ENCODE assay signal across 16 cellular contexts in genomic region chr6:31609519-31610406, GRCh38. TPM values are rescaled to one million over a fixed set of nuclear protein-coding genes. Genes with fewer than 3 reads are reported as not detected.
DNase-seq lines count a peak whose midpoint lies in the region; ATAC-seq and TF ChIP-seq lines count a peak whose summit lies in the region.
"Had no signal": no experiment of that assay in that cellular context is flagged by ENCODE, and none has a peak within 500 bp of the region (broad histone marks: within the 10 kb centered on the region; RNA-seq: fewer than 3 reads in every experiment).

No MANE protein-coding gene starts in this region.

- H4K20me1 ChIP-seq in GM23338 (replicated peaks; ENCODE audit: insufficient read depth), result no peaks in the 10 kb centered on the region

- no peak overlapping the region for H3K4me3 Mint-ChIP-seq in GM23338
- no peak overlapping the region for H3K4me3 Mint-ChIP-seq in activated T-cell treated with anti-CD3 and anti-CD28 coated beads, Interleukin-2, amount 50 U/mL, for 72 hours
- H3K4me3 Mint-ChIP-seq: activated CD4-positive, alpha-beta T cell treated with anti-CD3 and anti-CD28 coated beads, Interleukin-2, amount 10 ng/mL, durations not matched to agents 7 days and 5 days; neural progenitor cell had no signal

- peaks cover 9% of the 10 kb centered on the region for H3K27me3 Mint-ChIP-seq in GM23338 (ENCODE audit: insufficient read depth, low read depth, poor library complexity)
- H3K27me3 Mint-ChIP-seq in activated T-cell treated with anti-CD3 and anti-CD28 coated beads, Interleukin-2, amount 50 U/mL, for 72 hours (ENCODE audit: low read depth), result no peaks in the 10 kb centered on the region
- H3K27me3 Mint-ChIP-seq: activated CD4-positive, alpha-beta T cell treated with anti-CD3 and anti-CD28 coated beads, Interleukin-2, amount 10 ng/mL, durations not matched to agents 7 days and 5 days had no signal

- H2AFZ ChIP-seq in GM23338, result peak overlapping the region; percentile 13; the same call in 1 of the 2 replicates
- H2AFZ ChIP-seq: neural progenitor cell had no signal

- H3K36me3 Mint-ChIP-seq in GM23338 (ENCODE audit: low read depth), result no peaks in the 10 kb centered on the region
- H3K36me3 Mint-ChIP-seq in activated T-cell treated with anti-CD3 and anti-CD28 coated beads, Interleukin-2, amount 50 U/mL, for 72 hours (ENCODE audit: insufficient read depth in 2 of 2), result no peaks in the 10 kb centered on the region
- H3K36me3 Mint-ChIP-seq: neural progenitor cell had no signal

- H3K4me1 ChIP-seq in GM23338 (ENCODE audit: insufficient read depth), result peaks cover 8% of the 10 kb centered on the region
- H3K4me1 ChIP-seq: neural progenitor cell, suprapubic skin had no signal

- H3K4me3 ChIP-seq in GM23338, result no peak overlapping the region
- H3K4me3 ChIP-seq: neural progenitor cell, suprapubic skin had no signal

- TF ChIP-seq CTCF in GM23338 (conservative IDR thresholded peaks at IDR 0.05; ENCODE audit: low read depth in 2 of 2), result no peak

- H3K27ac Mint-ChIP-seq in GM23338, result no peak overlapping the region
- no peak overlapping the region for H3K27ac Mint-ChIP-seq in activated T-cell treated with anti-CD3 and anti-CD28 coated beads, Interleukin-2, amount 50 U/mL, for 72 hours
- H3K27ac Mint-ChIP-seq: activated CD4-positive, alpha-beta T cell treated with anti-CD3 and anti-CD28 coated beads, Interleukin-2, amount 10 ng/mL, durations not matched to agents 7 days and 5 days; neural progenitor cell had no signal

- H3K27ac ChIP-seq in GM23338 (ENCODE audit: low read depth), result no peak overlapping the region
- H3K27ac ChIP-seq: neural progenitor cell, suprapubic skin had no signal

- H3K9me3 Mint-ChIP-seq in GM23338, result no peaks in the 10 kb centered on the region
- no peaks in the 10 kb centered on the region for H3K9me3 Mint-ChIP-seq in activated T-cell treated with anti-CD3 and anti-CD28 coated beads, Interleukin-2, amount 50 U/mL, for 72 hours
- H3K9me3 Mint-ChIP-seq: activated CD4-positive, alpha-beta T cell treated with anti-CD3 and anti-CD28 coated beads, Interleukin-2, amount 10 ng/mL, durations not matched to agents 7 days and 5 days; neural progenitor cell had no signal

- peaks cover 11% of the 10 kb centered on the region for H3K4me1 Mint-ChIP-seq in GM23338
- H3K4me1 Mint-ChIP-seq in activated T-cell treated with anti-CD3 and anti-CD28 coated beads, Interleukin-2, amount 50 U/mL, for 72 hours (ENCODE audit: low read depth), result peaks cover 2% of the 10 kb centered on the region

- H3K27me3 ChIP-seq in GM23338 (ENCODE audit: insufficient read depth), result no peaks in the 10 kb centered on the region
- H3K27me3 ChIP-seq: neural progenitor cell, suprapubic skin had no signal

- no peak for TF ChIP-seq POLR2A in erythroblast (IDR thresholded peaks at IDR 0.05; ENCODE audit: low read length)

- no peak overlapping the region for H3K4me2 ChIP-seq in GM23338
- H3K4me2 ChIP-seq: neural progenitor cell had no signal

- H3K9me2 ChIP-seq in GM23338 (ENCODE audit: insufficient read depth), result no peaks in the 10 kb centered on the region

- H3K79me2 ChIP-seq in GM23338 (replicated peaks; ENCODE audit: insufficient read depth), result no peaks in the 10 kb centered on the region

- DNase-seq in GM23338 (ENCODE audit: low spot score) (no peak), NCI-H146 treated with DMSO at 0.1 percent for 48 hours (lab: John Stamatoyannopoulos, UW; ENCODE audit: unreplicated experiment) (peak; percentile 68), erythroblast (lab: John Stamatoyannopoulos, UW) (peak; percentile 22 to 43), COLO829 (ENCODE audit: low spot score) (no peak)
- DNase-seq in activated T-cell treated with anti-CD3 and anti-CD28 coated beads, Interleukin-2, amount 50 U/mL, for 72 hours, result no peak
- DNase-seq: activated CD4-positive, alpha-beta T cell treated with anti-CD3 and anti-CD28 coated beads, Interleukin-2, amount 10 ng/mL, durations not matched to agents 7 days and 5 days; activated CD8-positive, alpha-beta memory T cell treated with anti-CD3 and anti-CD28 coated beads, Interleukin-2, amount 50 U/mL, for 48 hours; activated gamma-delta T cell; left cardiac atrium; midbrain; MM.1S; NCI-H2107 had no signal

- ATAC-seq in GM23338, result no peak
- no peak for ATAC-seq in activated T-cell treated with anti-CD3 and anti-CD28 coated beads, Interleukin-2, amount 50 U/mL, for 72 hours (replicated peaks in 1 of 2)
- ATAC-seq: left cardiac atrium had no signal

- no peaks in the 10 kb centered on the region for H3F3A ChIP-seq in GM23338 (replicated peaks; ENCODE audit: low read depth)

- H3K36me3 ChIP-seq in GM23338 (ENCODE audit: insufficient read depth), result no peaks in the 10 kb centered on the region
- H3K36me3 ChIP-seq: neural progenitor cell, suprapubic skin had no signal

TF ChIP-seq in GM23338, 12 proteins besides CTCF, POLR2A, EP300 and RAD21:
- TF ChIP-seq EZH2phosphoT487 (IDR thresholded peaks at IDR 0.05; ENCODE audit: unreplicated experiment) (no peak), ZNF331 (CRISPR knock-in tag; IDR thresholded peaks at IDR 0.05; ENCODE audit: low read depth) (no peak)

RNA-seq across cellular contexts. Expression of gene AIF1, which starts 5.3 kb away (rescaled TPM):
- 6.2 and 13.3 TPM in 2 replicates for total RNA-seq in GM23338 (2014; rRNA removed; shearing (Covaris generic))
- 33.7 and 36.2 TPM in 2 replicates for polyA plus RNA-seq in GM23338 (2016; fragmentation: Nextera tagmentation; extraction: Ambion mirVana)
- 10 to 100 TPM; 68.7 to 98.1 TPM for total RNA-seq in activated T-cell treated with anti-CD3 and anti-CD28 coated beads, Interleukin-2, amount 50 U/mL, for 72 hours
- total RNA-seq: H4 had no signal

RNA-seq across cellular contexts. Expression of gene PRRC2A, which starts 10.8 kb away (rescaled TPM):
- 223 and 273 TPM in 2 replicates for total RNA-seq in GM23338 (2014; rRNA removed; shearing (Covaris generic))
- polyA plus RNA-seq in GM23338 (2016; fragmentation: Nextera tagmentation; extraction: Ambion mirVana), result 213 and 238 TPM in 2 replicates
- total RNA-seq in activated T-cell treated with anti-CD3 and anti-CD28 coated beads, Interleukin-2, amount 50 U/mL, for 72 hours, result 100 to 1,000 TPM; 260 to 285 TPM

RNA-seq across cellular contexts. Expression of gene NCR3, which starts 17.0 kb away (rescaled TPM):
- total RNA-seq in GM23338 (2014; rRNA removed; shearing (Covaris generic)), result not detected in 2 replicates
- polyA plus RNA-seq in GM23338 (2016; fragmentation: Nextera tagmentation; extraction: Ambion mirVana), result not detected in 2 replicates
- total RNA-seq in activated T-cell treated with anti-CD3 and anti-CD28 coated beads, Interleukin-2, amount 50 U/mL, for 72 hours, result 10 to 100 TPM; 15.0 to 24.7 TPM
- total RNA-seq: cardiac septum, H4, suprapubic skin had no signal

RNA-seq across cellular contexts. Expression of gene LST1, which starts 23.7 kb away (rescaled TPM):
- total RNA-seq in GM23338 (2014; rRNA removed; shearing (Covaris generic)), result not detected in 2 replicates
- polyA plus RNA-seq in GM23338 (2016; fragmentation: Nextera tagmentation; extraction: Ambion mirVana), result 0.37 TPM in 1 of 2 replicates, not detected in the other
- 10 to 100 TPM; 24.6 to 27.0 TPM for total RNA-seq in activated T-cell treated with anti-CD3 and anti-CD28 coated beads, Interleukin-2, amount 50 U/mL, for 72 hours
- total RNA-seq: H4 had no signal

RNA-seq across cellular contexts. Expression of gene LTB, which starts 27.5 kb away (rescaled TPM):
- total RNA-seq in GM23338 (2014; rRNA removed; shearing (Covaris generic)), result not detected in 2 replicates
- 0.83 and 1.7 TPM in 2 replicates for polyA plus RNA-seq in GM23338 (2016; fragmentation: Nextera tagmentation; extraction: Ambion mirVana)
- 10 to 100 TPM; 43.4 to 61.8 TPM for total RNA-seq in activated T-cell treated with anti-CD3 and anti-CD28 coated beads, Interleukin-2, amount 50 U/mL, for 72 hours
- total RNA-seq: H4, suprapubic skin had no signal

Comparison
In these comparisons a context has a peak if more than half of its experiments do, and no peak if none do; other contexts are left out.
1. DNase-seq: peak in NCI-H146 treated with DMSO at 0.1 percent for 48 hours (single experiment) and erythroblast (2 of 2); none in GM23338 (single experiment), activated T-cell treated with anti-CD3 and anti-CD28 coated beads, Interleukin-2, amount 50 U/mL, for 72 hours (0 of 2) and COLO829 (single experiment).
2. RNA of gene NCR3, which starts 17.0 kb away (total RNA-seq): 15.0 to 24.7 TPM in activated T-cell treated with anti-CD3 and anti-CD28 coated beads, Interleukin-2, amount 50 U/mL, for 72 hours; not detected in GM23338; every median in the first group is over 10 times any median in the second.